ENCODE assay signal across 20 cellular contexts in the genomic region with DNA sequence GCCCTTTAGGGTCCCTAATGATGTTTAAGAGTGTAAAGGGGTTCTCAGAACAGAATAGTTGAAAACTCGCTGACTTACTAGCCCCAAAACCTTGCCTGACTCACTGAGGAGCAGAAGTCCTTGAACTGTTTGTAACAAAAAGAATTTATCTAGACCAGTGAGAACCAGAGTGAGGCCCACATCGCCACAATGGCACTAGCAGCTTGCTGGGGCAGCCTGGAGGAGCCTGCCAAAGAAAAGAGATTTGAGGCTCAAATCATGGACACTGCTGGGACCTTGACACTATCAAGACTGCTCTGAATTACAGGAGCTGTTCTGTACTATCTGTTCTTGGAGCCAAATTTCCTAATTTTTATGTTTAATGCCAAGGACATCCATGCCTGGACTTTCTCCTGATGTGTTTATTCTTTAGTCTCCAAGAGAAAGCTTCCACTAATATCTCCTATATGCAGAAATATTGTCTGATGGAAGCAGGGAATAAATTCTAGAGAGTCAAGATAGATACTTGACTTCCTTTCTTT.
"Had no signal": no experiment of that assay in that cellular context is flagged by ENCODE, and none has a peak within 500 bp of the region (broad histone marks: within the 10 kb centered on the region; RNA-seq: fewer than 3 reads in every experiment).

No MANE protein-coding gene starts in this region.

- H3K9me3 ChIP-seq: SK-N-SH had no signal

- DNase-seq: Karpas-422, KG1, MM.1S, NCI-H1092 treated with DMSO at 0.1 percent for 48 hours, NCI-H1436, NCI-H187, NCI-H2029, NCI-H2081 treated with DMSO at 0.1 percent for 48 hours, NCI-H2171, NCI-H226, NCI-H446, NCI-H510A, NCI-H524 treated with DMSO at 0.1 percent for 48 hours, NCI-H69, NCI-H774, PC-3, SHP77, SK-N-SH had no signal

- H3K9ac ChIP-seq: SK-N-SH had no signal

- H3K27ac ChIP-seq: RWPE1 had no signal

- ATAC-seq: Panc1, PC-3 had no signal
